ENCODE assay signal across 8 cellular contexts in the genomic region with DNA sequence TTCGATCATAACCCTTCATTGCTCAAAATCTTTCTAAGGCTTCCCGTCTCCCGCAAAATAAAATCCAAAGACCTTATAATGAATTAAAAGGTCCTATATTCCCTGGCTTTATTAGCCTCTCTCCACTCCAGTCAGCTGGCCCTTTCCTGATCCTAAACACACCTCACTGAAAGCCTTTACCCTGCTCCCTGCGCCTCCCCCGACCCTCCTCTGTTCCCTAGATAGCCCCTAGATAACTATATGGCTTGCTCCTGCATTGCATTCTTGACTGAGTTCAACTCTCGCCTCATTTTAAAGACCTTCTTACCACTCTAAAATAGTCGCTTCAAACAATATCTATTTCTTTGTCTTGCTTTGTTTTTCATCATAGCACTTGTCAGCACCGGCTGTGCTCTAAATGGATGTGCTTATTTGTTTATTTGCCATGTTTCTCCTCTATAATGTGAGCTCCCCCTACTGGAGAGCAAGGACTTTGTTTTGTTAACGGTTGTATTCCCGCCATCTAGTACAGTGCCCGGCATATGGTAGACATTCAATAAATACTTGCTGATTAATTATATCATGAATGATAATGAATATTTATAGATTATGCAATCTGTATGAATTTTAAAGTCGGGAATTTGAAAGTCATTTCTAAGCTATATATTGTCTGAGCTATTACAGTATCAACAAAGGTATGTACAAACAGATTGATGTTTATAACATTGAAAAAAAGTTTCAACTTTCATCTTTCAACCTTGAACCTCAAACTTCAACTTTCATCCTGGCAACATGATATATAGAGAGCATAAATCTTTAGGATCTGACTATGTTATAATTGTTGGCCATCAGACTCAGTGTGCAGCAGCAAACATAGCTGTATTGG. TPM values are rescaled to one million over a fixed set of nuclear protein-coding genes. Genes with fewer than 3 reads are reported as not detected.
A peak's percentile ranks its signal among the peaks of the same experiment; 100 is the strongest.
DNase-seq lines count a peak whose midpoint lies in the region; ATAC-seq, FAIRE-seq and TF ChIP-seq lines count a peak whose summit lies in the region.

No MANE protein-coding gene starts in this region.

- peak; percentile 89 for FAIRE-seq in A204.1 (lab: Jason Lieb, UNC)
- peak; percentile 99 for FAIRE-seq in G401.6 (lab: Jason Lieb, UNC)

- intact Hi-C loops in Panc1 (cut with micrococcal nuclease; ENCODE audit: unreplicated experiment): loop anchor here (5.0 kb wide), 2 partner anchors 102 to 312 kb away; no protein-coding TSS in a partner anchor

- in situ Hi-C loops in KBM-7 (cut with MboI; ENCODE audit: low pct_unique_long_range_greater_than_20kb, low sequenced_read_pairs): loop anchor here (25.0 kb wide), 1 partner anchor 302 kb away; a partner anchor contains a TSS
- in situ Hi-C loops in Panc1 (cut with HindIII; ENCODE audit: low pct_unique_long_range_greater_than_20kb, low sequenced_read_pairs): no loop called here

- H3K36me3 ChIP-seq in H7 (replicated peaks; ENCODE audit: control insufficient read depth, insufficient read depth, low read length) (no peaks in the 10 kb centered on the region), Panc1 (ENCODE audit: control insufficient read depth, insufficient read depth, low read length) (no peaks in the 10 kb centered on the region)

- H3K27ac Mint-ChIP-seq in effector memory CD8-positive, alpha-beta T cell: no peak overlapping the region
- H3K27ac Mint-ChIP-seq in memory B cell: no peak overlapping the region

- peak overlapping the region; percentile 84 for H3K27ac ChIP-seq in Panc1 (ENCODE audit: low read length)

- no TSS peak for BruUV-seq in Panc1 (replicated peaks; lab: Mats Ljungman, UMichigan)

- no peaks in the 10 kb centered on the region for H3K4me1 Mint-ChIP-seq in effector memory CD8-positive, alpha-beta T cell (ENCODE audit: low read depth in 2 of 2)
- no peaks in the 10 kb centered on the region for H3K4me1 Mint-ChIP-seq in memory B cell

- ATAC-seq in Panc1: peak; percentile 97
- ATAC-seq in effector memory CD8-positive, alpha-beta T cell (replicated peaks): peak; percentile 65
- ATAC-seq in memory B cell (ENCODE audit: low read depth): peak; percentile 43

- no peaks in the 10 kb centered on the region for H3K36me3 Mint-ChIP-seq in effector memory CD8-positive, alpha-beta T cell (ENCODE audit: insufficient read depth)
- no peaks in the 10 kb centered on the region for H3K36me3 Mint-ChIP-seq in memory B cell

- CTCF ChIA-PET in Panc1 (lab: Charles Lee): interaction anchor here (0.7 to 1.4 kb wide), 8 partner anchors 20 to 311 kb away, joined by 3 to 9 read pairs (median 4); no protein-coding TSS in a partner anchor

- DNase-seq in H7: peak; percentile 59
- peak; percentile 68 for DNase-seq in KBM-7
- peak; percentile 74 for DNase-seq in Panc1 (ENCODE audit: low read depth, low spot score)
- peak; percentile 6 to 15 (median 11) for DNase-seq in effector memory CD8-positive, alpha-beta T cell
- DNase-seq in memory B cell (ENCODE audit: low spot score in 2 of 2): peak in 1 of 2 donors; percentile 19
- no peak for DNase-seq in mesenteric fat pad (ENCODE audit: low spot score)

- peak; percentile 79 for TF ChIP-seq CTCF in Panc1 (IDR thresholded peaks at IDR 0.05)

- H3K4me3 ChIP-seq in H7 (ENCODE audit: insufficient read depth, low read depth, low read length): no peak overlapping the region
- H3K4me3 ChIP-seq in Panc1 (ENCODE audit: low read depth in 2 of 2, low read length in 2 of 2): peak overlapping the region in 1 of 2 experiments; percentile 32; a peak in 2 of 4 replicates

- peaks cover 21% of the 10 kb centered on the region for H3K4me1 ChIP-seq in Panc1 (ENCODE audit: control insufficient read depth, insufficient read depth, low read length)

- H3K4me3 Mint-ChIP-seq in effector memory CD8-positive, alpha-beta T cell: no peak overlapping the region
- no peak overlapping the region for H3K4me3 Mint-ChIP-seq in memory B cell

- H3K9me3 ChIP-seq in Panc1 (ENCODE audit: control insufficient read depth, insufficient read depth, low read depth, low read length): peaks cover 21% of the 10 kb centered on the region; the same call in 1 of the 2 replicates

- H3K9me3 Mint-ChIP-seq in effector memory CD8-positive, alpha-beta T cell: no peaks in the 10 kb centered on the region
- no peaks in the 10 kb centered on the region for H3K9me3 Mint-ChIP-seq in memory B cell

- no peaks in the 10 kb centered on the region for H3K27me3 ChIP-seq in H7 (ENCODE audit: control insufficient read depth, insufficient read depth, low read length)
- no peaks in the 10 kb centered on the region for H3K27me3 ChIP-seq in Panc1 (ENCODE audit: control insufficient read depth, insufficient read depth, low read length)

- POLR2A ChIA-PET in Panc1 (lab: Charles Lee): no interaction called here

- H3K27me3 Mint-ChIP-seq in effector memory CD8-positive, alpha-beta T cell: peaks cover 12 to 17% of the 10 kb centered on the region in 2 donors
- peaks cover 9% of the 10 kb centered on the region for H3K27me3 Mint-ChIP-seq in memory B cell

RNA-seq across cellular contexts. Expression of a gene that starts 32.4 kb away (rescaled TPM):
- 0.52 TPM in 1 of 2 replicates, not detected in the other for total RNA-seq in H7 (2014; rRNA removed; shearing (Covaris generic))
- total RNA-seq in Panc1 (2021; ENCODE audit: unreplicated experiment) (0.77 TPM), mesenteric fat pad (5.0 TPM)
- 0.62 TPM for polyA plus RNA-seq in Panc1 (2012; ENCODE audit: insufficient read length)

Comparison
In these comparisons a context has a peak if more than half of its experiments do, and no peak if none do; other contexts are left out.
1. ATAC-seq: peak in every context shown above with its lines; median percentile 97 in Panc1; 65 in effector memory CD8-positive, alpha-beta T cell; 43 in memory B cell.